Comparison of ENCODE assay signal across 9 cellular contexts in the genomic region with DNA sequence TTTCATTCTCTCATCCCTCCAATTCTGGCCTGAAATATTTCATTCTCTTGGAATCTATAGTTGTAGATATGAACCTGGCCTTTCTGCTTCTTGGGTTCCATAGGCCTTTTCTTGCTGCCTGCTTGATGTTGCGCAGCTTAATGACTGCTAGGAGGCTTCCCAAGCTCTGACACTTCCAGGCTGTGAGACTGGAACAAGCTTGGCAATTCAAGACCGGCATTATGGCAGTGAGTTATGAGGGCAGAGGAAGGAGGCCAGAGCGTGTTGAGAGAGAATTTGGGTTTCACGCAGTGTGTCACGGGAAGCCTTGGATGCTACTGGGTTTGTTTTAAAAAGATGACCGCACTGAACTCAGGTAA. TPM values are rescaled to one million over a fixed set of nuclear protein-coding genes. Genes with fewer than 3 reads are reported as not detected.
DNase-seq lines count a peak whose midpoint lies in the region; ATAC-seq and TF ChIP-seq lines count a peak whose summit lies in the region.
"Had no signal": no experiment of that assay in that cellular context is flagged by ENCODE, and none has a peak within 500 bp of the region (broad histone marks: within the 10 kb centered on the region; RNA-seq: fewer than 3 reads in every experiment).

No MANE protein-coding gene starts in this region.

- ATAC-seq in GM21423 (IDR thresholded peaks at IDR 0.05; ENCODE audit: unreplicated experiment): no peak

- intact Hi-C loops in activated CD4-positive, alpha-beta memory T cell treated with anti-CD3 and anti-CD28 coated beads for 36 hours (cut with micrococcal nuclease): loop anchor here (2.0 to 10.0 kb wide), 2 partner anchors 29 to 171 kb away; a partner anchor contains a TSS

- no peaks in the 10 kb centered on the region for H3K9me2 ChIP-seq in Karpas-422 (replicated peaks; ENCODE audit: insufficient read depth, low read length)

- H3K4me3 Mint-ChIP-seq in activated CD4-positive, alpha-beta memory T cell treated with anti-CD3 and anti-CD28 coated beads for 36 hours: peak overlapping the region; percentile 63
- peak overlapping the region; percentile 87 for H3K4me3 Mint-ChIP-seq in glutamatergic neuron (ENCODE audit: unreplicated experiment)

- peaks cover 0 to 38% of the 10 kb centered on the region in 2 experiments; a peak in 1 of 3 replicates for H3K36me3 ChIP-seq in HEK293 (ENCODE audit: control insufficient read depth in 2 of 2, insufficient read depth in 1 of 2, low read length in 2 of 2)
- peaks cover 47% of the 10 kb centered on the region for H3K36me3 ChIP-seq in skeletal muscle satellite cell (ENCODE audit: insufficient read depth, low read length)
- peaks cover 4% of the 10 kb centered on the region for H3K36me3 ChIP-seq in Karpas-422 (ENCODE audit: insufficient read depth, low read length)

- peaks cover 24% of the 10 kb centered on the region; the same call in 1 of the 2 replicates for H4K20me1 ChIP-seq in Karpas-422 (ENCODE audit: insufficient read depth, low read depth, low read length)

- H3K4me1 Mint-ChIP-seq in activated CD4-positive, alpha-beta memory T cell treated with anti-CD3 and anti-CD28 coated beads for 36 hours (ENCODE audit: low read depth): peaks cover 33% of the 10 kb centered on the region
- peaks cover 18% of the 10 kb centered on the region for H3K4me1 Mint-ChIP-seq in glutamatergic neuron (ENCODE audit: low read depth, unreplicated experiment)

- no peaks in the 10 kb centered on the region for H3K9me3 Mint-ChIP-seq in activated CD4-positive, alpha-beta memory T cell treated with anti-CD3 and anti-CD28 coated beads for 36 hours
- peaks cover 10% of the 10 kb centered on the region for H3K9me3 Mint-ChIP-seq in glutamatergic neuron (ENCODE audit: unreplicated experiment)

- no peaks in the 10 kb centered on the region for H3K27me3 ChIP-seq in skeletal muscle satellite cell (ENCODE audit: control insufficient read depth, insufficient read depth, low read length)
- no peaks in the 10 kb centered on the region for H3K27me3 ChIP-seq in Karpas-422 (ENCODE audit: low read length)

- peaks cover 36% of the 10 kb centered on the region for H3K79me2 ChIP-seq in Karpas-422 (ENCODE audit: low read length)

- CTCF ChIA-PET in HEK293 (lab: Yijun Ruan, JAX): interaction anchor here (0.6 to 1.4 kb wide), 3 partner anchors 16 to 119 kb away, joined by 3 to 5 read pairs (median 4); no protein-coding TSS in a partner anchor
- CTCF ChIA-PET in activated CD4-positive, alpha-beta memory T cell treated with anti-CD3 and anti-CD28 coated beads for 36 hours (lab: Charles Lee): interaction anchor here (1.5 kb wide), 1 partner anchor 87 kb away, joined by 4 read pairs; no protein-coding TSS in a partner anchor

- peak overlapping the region; percentile 40 for H3K9ac ChIP-seq in skeletal muscle satellite cell (ENCODE audit: low read depth, low read length)
- H3K9ac ChIP-seq in Karpas-422 (ENCODE audit: low read length): no peak overlapping the region

- H3K4me3 ChIP-seq in HEK293 (ENCODE audit: low read depth, low read length): peak overlapping the region; percentile 56
- peak overlapping the region; percentile 78 for H3K4me3 ChIP-seq in skeletal muscle satellite cell (ENCODE audit: low read length)
- H3K4me3 ChIP-seq in Karpas-422 (ENCODE audit: low read length): no peak overlapping the region

- H3K27ac Mint-ChIP-seq in activated CD4-positive, alpha-beta memory T cell treated with anti-CD3 and anti-CD28 coated beads for 36 hours: no peak overlapping the region
- H3K27ac Mint-ChIP-seq in glutamatergic neuron (ENCODE audit: unreplicated experiment): peak overlapping the region; percentile 56

- H3K4me2 ChIP-seq in skeletal muscle satellite cell (ENCODE audit: low read length) (peak overlapping the region; percentile 97), Karpas-422 (ENCODE audit: low read depth, low read length, poor library complexity, severe bottlenecking) (no peak overlapping the region)

- H3K27ac ChIP-seq in HEK293 (ENCODE audit: extremely low read depth, low read depth, low read length) (no peak overlapping the region), Karpas-422 (ENCODE audit: low read length) (no peak overlapping the region)

- no peak for DNase-seq in activated CD4-positive, alpha-beta memory T cell treated with anti-CD3 and anti-CD28 coated beads for 36 hours
- DNase-seq in glutamatergic neuron (no peak), A172 (ENCODE audit: low spot score) (no peak), NK-92 (lab: John Stamatoyannopoulos, UW; ENCODE audit: unreplicated experiment) (no peak), Karpas-422 (no peak)
- DNase-seq: NCI-H446 had no signal

- H3K4me1 ChIP-seq in HEK293 (ENCODE audit: control insufficient read depth, insufficient read depth, low read length) (peaks cover 9% of the 10 kb centered on the region), skeletal muscle satellite cell (ENCODE audit: control insufficient read depth, insufficient read depth, low read length) (peaks cover 11% of the 10 kb centered on the region), Karpas-422 (ENCODE audit: low read length) (peaks cover 26% of the 10 kb centered on the region)

- no peaks in the 10 kb centered on the region for H3K27me3 Mint-ChIP-seq in activated CD4-positive, alpha-beta memory T cell treated with anti-CD3 and anti-CD28 coated beads for 36 hours
- peaks cover 14% of the 10 kb centered on the region for H3K27me3 Mint-ChIP-seq in glutamatergic neuron (ENCODE audit: unreplicated experiment)

- H2AFZ ChIP-seq in Karpas-422 (ENCODE audit: low read length): no peak overlapping the region

- no peaks in the 10 kb centered on the region for H3K9me3 ChIP-seq in HEK293 (ENCODE audit: control insufficient read depth, insufficient read depth, low read depth, low read length)
- no peaks in the 10 kb centered on the region for H3K9me3 ChIP-seq in skeletal muscle satellite cell (replicated peaks; ENCODE audit: low read length)
- H3K9me3 ChIP-seq in Karpas-422 (ENCODE audit: low read length): no peaks in the 10 kb centered on the region

- POLR2A ChIA-PET in HEK293 (lab: Yijun Ruan, JAX): interaction anchor here (0.6 to 3.1 kb wide), 3 partner anchors 29 to 656 kb away, joined by 5 to 14 read pairs (median 6); a partner anchor contains a TSS
- POLR2A ChIA-PET in activated CD4-positive, alpha-beta memory T cell treated with anti-CD3 and anti-CD28 coated beads for 36 hours (lab: Charles Lee): interaction anchor here (0.6 to 0.7 kb wide), 2 partner anchors 27 to 267 kb away, joined by 3 read pairs; no protein-coding TSS in a partner anchor

- peaks cover 23% of the 10 kb centered on the region for H3K36me3 Mint-ChIP-seq in activated CD4-positive, alpha-beta memory T cell treated with anti-CD3 and anti-CD28 coated beads for 36 hours
- no peaks in the 10 kb centered on the region for H3K36me3 Mint-ChIP-seq in glutamatergic neuron (ENCODE audit: unreplicated experiment)

- no peak for TF ChIP-seq CTCF in HEK293 (tag by site-specific recombination; IDR thresholded peaks at IDR 0.05)
- TF ChIP-seq CTCF in glutamatergic neuron (IDR thresholded peaks at IDR 0.05; ENCODE audit: partially characterized antibody, unreplicated experiment): no peak

TF ChIP-seq in HEK293, 187 proteins besides CTCF, POLR2A, EP300 and RAD21:
- TF ChIP-seq ZNF121 (tag by site-specific recombination; IDR thresholded peaks at IDR 0.05) (no peak), YY2 (tag by site-specific recombination; IDR thresholded peaks at IDR 0.05) (0 out of 2 replicates have a peak, but pooled peaks have one; percentile 28)

RNA-seq across cellular contexts. Expression of a gene that starts 0.9 kb away (rescaled TPM):
- total RNA-seq in activated CD4-positive, alpha-beta memory T cell treated with anti-CD3 and anti-CD28 coated beads for 36 hours: 10 to 100 TPM; 33.7 to 33.8 TPM
- 57.9 TPM for total RNA-seq in glutamatergic neuron (ENCODE audit: unreplicated experiment)
- 47.7 and 48.9 TPM in 2 replicates for total RNA-seq in skeletal muscle satellite cell (2012; rRNA removed)
- 48.1 and 50.2 TPM in 2 replicates for total RNA-seq in A172 (2014; rRNA removed; shearing (Covaris generic))
- total RNA-seq in Karpas-422 (2014; rRNA removed; shearing (Covaris generic); ENCODE audit: low replicate concordance): 22.9 and 28.5 TPM in 2 replicates

RNA-seq across cellular contexts. Expression of a gene that starts 28.9 kb away (rescaled TPM):
- 10 to 100 TPM; 67.8 to 70.8 TPM for total RNA-seq in activated CD4-positive, alpha-beta memory T cell treated with anti-CD3 and anti-CD28 coated beads for 36 hours
- 109 TPM for total RNA-seq in glutamatergic neuron (ENCODE audit: unreplicated experiment)
- total RNA-seq in skeletal muscle satellite cell (2012; rRNA removed): 126 and 129 TPM in 2 replicates
- 149 and 174 TPM in 2 replicates for total RNA-seq in A172 (2014; rRNA removed; shearing (Covaris generic))
- 25.9 and 38.3 TPM in 2 replicates for total RNA-seq in Karpas-422 (2014; rRNA removed; shearing (Covaris generic); ENCODE audit: low replicate concordance)

RNA-seq across cellular contexts. Expression of a gene that starts 32.7 kb away (rescaled TPM):
- not detected for total RNA-seq in activated CD4-positive, alpha-beta memory T cell treated with anti-CD3 and anti-CD28 coated beads for 36 hours
- not detected for total RNA-seq in glutamatergic neuron (ENCODE audit: unreplicated experiment)
- not detected in 2 replicates for total RNA-seq in skeletal muscle satellite cell (2012; rRNA removed)
- not detected in 2 replicates for total RNA-seq in A172 (2014; rRNA removed; shearing (Covaris generic))
- total RNA-seq in Karpas-422 (2014; rRNA removed; shearing (Covaris generic); ENCODE audit: low replicate concordance): not detected in 2 replicates
